Comparison of ENCODE assay signal across 18 cellular contexts in the genomic region with DNA sequence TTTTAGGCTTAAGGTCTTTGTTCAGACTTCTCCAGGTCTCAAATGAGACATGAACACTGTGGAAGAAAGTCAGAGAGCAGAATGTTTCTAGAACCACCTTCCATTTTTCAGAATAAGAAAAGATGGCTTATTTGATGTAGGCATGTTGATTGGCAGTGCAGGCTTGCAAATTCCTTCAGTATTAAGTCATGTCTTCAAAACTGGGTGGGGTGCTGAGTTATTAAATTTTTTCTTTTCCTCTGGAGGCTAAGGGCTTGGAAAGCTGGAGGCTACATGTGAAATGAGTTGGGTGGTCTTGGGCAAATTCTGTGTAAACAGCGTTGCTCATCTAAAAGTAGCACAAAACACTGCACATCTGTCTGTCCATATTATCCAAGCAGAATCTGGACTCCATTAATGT.
DNase-seq lines count a peak whose midpoint lies in the region; ATAC-seq and TF ChIP-seq lines count a peak whose summit lies in the region.
"Had no signal": no experiment of that assay in that cellular context is flagged by ENCODE, and none has a peak within 500 bp of the region (broad histone marks: within the 10 kb centered on the region; RNA-seq: fewer than 3 reads in every experiment).

No MANE protein-coding gene starts in this region.

- H3K4me1 ChIP-seq in adipocyte (ENCODE audit: control insufficient read depth, insufficient read depth, low read length) = peaks cover 18% of the 10 kb centered on the region
- H3K4me1 ChIP-seq in foreskin keratinocyte = peaks cover 17% of the 10 kb centered on the region

- in situ Hi-C loops in GM13977 (cut with MboI; ENCODE audit: low pct_unique_long_range_greater_than_20kb, low sequenced_read_pairs, unreplicated experiment) = no loop called here

- no peak overlapping the region for H3K4me3 Mint-ChIP-seq in activated naive CD8-positive, alpha-beta T cell treated with anti-CD3 and anti-CD28 coated beads, Interleukin-2, amount 10 ng/mL, durations not matched to agents 7 days and 5 days
- no peak overlapping the region for H3K4me3 Mint-ChIP-seq in activated naive CD8-positive, alpha-beta T cell treated with anti-CD3 and anti-CD28 coated beads for 36 hours
- H3K4me3 Mint-ChIP-seq in stimulated activated effector memory CD8-positive, alpha-beta T cell treated with anti-CD3 and anti-CD28 coated beads, Interleukin-12 subunit alpha, Interleukin-12 subunit beta, amount 100 ng/mL, for 72 hours = no peak overlapping the region

- H3K36me3 Mint-ChIP-seq in activated naive CD8-positive, alpha-beta T cell treated with anti-CD3 and anti-CD28 coated beads, Interleukin-2, amount 10 ng/mL, durations not matched to agents 7 days and 5 days = peaks cover 43% of the 10 kb centered on the region
- peaks cover 34% of the 10 kb centered on the region for H3K36me3 Mint-ChIP-seq in activated naive CD8-positive, alpha-beta T cell treated with anti-CD3 and anti-CD28 coated beads for 36 hours
- H3K36me3 Mint-ChIP-seq in stimulated activated effector memory CD8-positive, alpha-beta T cell treated with anti-CD3 and anti-CD28 coated beads, Interleukin-12 subunit alpha, Interleukin-12 subunit beta, amount 100 ng/mL, for 72 hours = peaks cover 5% of the 10 kb centered on the region

- H3K27ac Mint-ChIP-seq in activated naive CD8-positive, alpha-beta T cell treated with anti-CD3 and anti-CD28 coated beads, Interleukin-2, amount 10 ng/mL, durations not matched to agents 7 days and 5 days = peak overlapping the region; percentile 21
- H3K27ac Mint-ChIP-seq in activated naive CD8-positive, alpha-beta T cell treated with anti-CD3 and anti-CD28 coated beads for 36 hours = no peak overlapping the region
- peak overlapping the region; percentile 71 for H3K27ac Mint-ChIP-seq in stimulated activated effector memory CD8-positive, alpha-beta T cell treated with anti-CD3 and anti-CD28 coated beads, Interleukin-12 subunit alpha, Interleukin-12 subunit beta, amount 100 ng/mL, for 72 hours
- H3K27ac Mint-ChIP-seq: activated naive CD4-positive, alpha-beta T cell treated with anti-CD3 and anti-CD28 coated beads, Interleukin-2, amount 50 U/mL, for 72 hours had no signal

- peak overlapping the region; percentile 49 for H3K27ac ChIP-seq in foreskin keratinocyte
- H3K27ac ChIP-seq: ovary, upper lobe of right lung had no signal

- no peak for DNase-seq in activated naive CD8-positive, alpha-beta T cell treated with anti-CD3 and anti-CD28 coated beads, Interleukin-2, amount 10 ng/mL, durations not matched to agents 7 days and 5 days
- no peak for DNase-seq in activated naive CD8-positive, alpha-beta T cell treated with anti-CD3 and anti-CD28 coated beads for 36 hours
- DNase-seq in adipocyte (ENCODE audit: low read depth) = peak; percentile 61
- no peak for DNase-seq in foreskin keratinocyte
- no peak for DNase-seq in stimulated activated effector memory CD8-positive, alpha-beta T cell treated with anti-CD3 and anti-CD28 coated beads, Interleukin-12 subunit alpha, Interleukin-12 subunit beta, amount 100 ng/mL, for 72 hours (ENCODE audit: low spot score in 2 of 2)
- DNase-seq in NCI-H2171 (lab: John Stamatoyannopoulos, UW) = no peak
- DNase-seq in GM13977 (ENCODE audit: low spot score) = no peak
- DNase-seq: 8988T; activated CD4-positive, CD25-positive, alpha-beta regulatory T cell treated with anti-CD3 and anti-CD28 coated beads, Interleukin-2, amount 50 U/mL, for 72 hours; activated CD8-positive, alpha-beta memory T cell treated with anti-CD3 and anti-CD28 coated beads, Interleukin-2, amount 50 U/mL, for 48 hours; GDM1; ovary; small intestine; stimulated activated naive CD8-positive, alpha-beta T cell treated with anti-CD3 and anti-CD28 coated beads, Interleukin-15, Interleukin-2, amounts not matched to agents 100 U/mL and 50 U/mL, for 24 hours; upper lobe of right lung had no signal

- H3K4me3 ChIP-seq in adipocyte (ENCODE audit: low read length) = no peak overlapping the region
- H3K4me3 ChIP-seq: ovary, upper lobe of right lung had no signal

- no peaks in the 10 kb centered on the region for H3K36me3 ChIP-seq in adipocyte (ENCODE audit: control insufficient read depth, insufficient read depth, low read length, severe bottlenecking)
- H3K36me3 ChIP-seq: ovary, upper lobe of right lung had no signal

- peaks cover 43% of the 10 kb centered on the region for H3K4me1 Mint-ChIP-seq in activated naive CD8-positive, alpha-beta T cell treated with anti-CD3 and anti-CD28 coated beads, Interleukin-2, amount 10 ng/mL, durations not matched to agents 7 days and 5 days
- H3K4me1 Mint-ChIP-seq in activated naive CD8-positive, alpha-beta T cell treated with anti-CD3 and anti-CD28 coated beads for 36 hours = peaks cover 41% of the 10 kb centered on the region
- H3K4me1 Mint-ChIP-seq in stimulated activated effector memory CD8-positive, alpha-beta T cell treated with anti-CD3 and anti-CD28 coated beads, Interleukin-12 subunit alpha, Interleukin-12 subunit beta, amount 100 ng/mL, for 72 hours = peaks cover 67% of the 10 kb centered on the region

- no peak overlapping the region for H3K9ac ChIP-seq in adipocyte (ENCODE audit: low read length)

- no peaks in the 10 kb centered on the region for H3K27me3 ChIP-seq in adipocyte (replicated peaks; ENCODE audit: control insufficient read depth, insufficient read depth, low read length)
- no peaks in the 10 kb centered on the region for H3K27me3 ChIP-seq in foreskin keratinocyte
- H3K27me3 ChIP-seq: ovary, upper lobe of right lung had no signal

- POLR2A ChIA-PET in activated naive CD8-positive, alpha-beta T cell treated with anti-CD3 and anti-CD28 coated beads, Interleukin-2, amount 10 ng/mL, durations not matched to agents 7 days and 5 days (lab: Charles Lee) = interaction anchor here (2.7 kb wide), 1 partner anchor 63 kb away, joined by 8 read pairs; a partner anchor contains a TSS

- peaks cover 7% of the 10 kb centered on the region for H3K9me3 Mint-ChIP-seq in activated naive CD8-positive, alpha-beta T cell treated with anti-CD3 and anti-CD28 coated beads, Interleukin-2, amount 10 ng/mL, durations not matched to agents 7 days and 5 days
- H3K9me3 Mint-ChIP-seq in activated naive CD8-positive, alpha-beta T cell treated with anti-CD3 and anti-CD28 coated beads for 36 hours = peaks cover 19% of the 10 kb centered on the region
- peaks cover 7% of the 10 kb centered on the region for H3K9me3 Mint-ChIP-seq in stimulated activated effector memory CD8-positive, alpha-beta T cell treated with anti-CD3 and anti-CD28 coated beads, Interleukin-12 subunit alpha, Interleukin-12 subunit beta, amount 100 ng/mL, for 72 hours

- H3K27me3 Mint-ChIP-seq in activated naive CD8-positive, alpha-beta T cell treated with anti-CD3 and anti-CD28 coated beads, Interleukin-2, amount 10 ng/mL, durations not matched to agents 7 days and 5 days = no peaks in the 10 kb centered on the region
- no peaks in the 10 kb centered on the region for H3K27me3 Mint-ChIP-seq in activated naive CD8-positive, alpha-beta T cell treated with anti-CD3 and anti-CD28 coated beads for 36 hours

- ATAC-seq in activated naive CD8-positive, alpha-beta T cell treated with anti-CD3 and anti-CD28 coated beads, Interleukin-2, amount 10 ng/mL, durations not matched to agents 7 days and 5 days (ENCODE audit: low read depth) = no peak
- ATAC-seq in foreskin keratinocyte (peak; percentile 58), HG02588 (IDR thresholded peaks at IDR 0.05; ENCODE audit: unreplicated experiment) (no peak)
- ATAC-seq in stimulated activated effector memory CD8-positive, alpha-beta T cell treated with anti-CD3 and anti-CD28 coated beads, Interleukin-12 subunit alpha, Interleukin-12 subunit beta, amount 100 ng/mL, for 72 hours = no peak
- ATAC-seq: activated naive CD4-positive, alpha-beta T cell treated with anti-CD3 and anti-CD28 coated beads, Interleukin-2, amount 50 U/mL, for 72 hours; HepG2; stimulated activated naive CD8-positive, alpha-beta T cell treated with anti-CD3 and anti-CD28 coated beads, Interleukin-15, Interleukin-2, amounts not matched to agents 100 U/mL and 50 U/mL, for 24 hours; upper lobe of right lung had no signal

- TF ChIP-seq CTCF in foreskin keratinocyte (conservative IDR thresholded peaks at IDR 0.05) (no peak), GM13977 (IDR thresholded peaks at IDR 0.05; ENCODE audit: extremely low read depth, insufficient read depth, missing control alignments) (no peak)

- no peaks in the 10 kb centered on the region for H3K9me3 ChIP-seq in adipocyte (ENCODE audit: control insufficient read depth, low read length)
- H3K9me3 ChIP-seq: ovary, upper lobe of right lung had no signal
